In the genomic region with DNA sequence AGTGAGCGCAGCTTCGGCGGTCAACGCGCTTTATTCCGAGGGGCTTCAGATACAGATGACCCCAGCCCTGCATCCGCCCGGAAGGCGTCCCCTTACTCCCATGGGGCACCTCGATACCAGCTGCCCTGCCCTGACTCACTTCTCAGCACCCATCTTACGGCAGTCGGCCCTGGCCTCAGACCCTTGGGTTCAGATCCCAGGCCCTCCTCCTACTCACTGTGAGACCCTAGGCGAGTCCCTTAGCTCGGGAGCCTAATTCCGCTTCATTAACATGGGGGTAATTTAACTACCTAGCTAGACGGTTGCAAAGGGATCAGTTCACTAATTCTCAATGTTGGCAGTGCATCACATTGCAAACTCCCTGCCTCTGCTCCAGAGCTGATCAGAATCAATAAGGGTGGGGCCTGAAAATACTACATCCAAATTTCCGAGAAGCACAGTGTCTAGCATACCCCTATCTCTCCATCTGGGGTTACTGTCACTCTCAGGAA, we compare ENCODE assay signal across 8 cellular contexts. TPM values are rescaled to one million over a fixed set of nuclear protein-coding genes. Genes with fewer than 3 reads are reported as not detected.
DNase-seq lines count a peak whose midpoint lies in the region; ATAC-seq, FAIRE-seq and TF ChIP-seq lines count a peak whose summit lies in the region.

No MANE protein-coding gene starts in this region.

- H3K36me3 ChIP-seq in A673 (ENCODE audit: insufficient read depth, low read length, poor library complexity, severe bottlenecking) (peaks cover 7% of the 10 kb centered on the region), K562 (ENCODE audit: control insufficient read depth, insufficient read depth, low read length) (peaks cover 44% of the 10 kb centered on the region), right lobe of liver (no peaks in the 10 kb centered on the region), thyroid gland (no peaks in the 10 kb centered on the region)

- H3K4me2 ChIP-seq in K562 (ENCODE audit: insufficient read depth, low read length) = peak overlapping the region; percentile 89

- H3K9ac ChIP-seq in K562 (ENCODE audit: insufficient read depth in 1 of 2, low read depth in 2 of 2, low read length in 2 of 2) = peak overlapping the region; percentile 86 to 91

- no peak for TF ChIP-seq RAD21 in K562 (CRISPR knock-in tag; conservative IDR thresholded peaks at IDR 0.05 in 1 of 2, IDR thresholded peaks at IDR 0.05 in 1 of 2)

- no peaks in the 10 kb centered on the region for H4K20me1 ChIP-seq in K562 (replicated peaks; ENCODE audit: control insufficient read depth, insufficient read depth, low read length)

- H3K27me3 ChIP-seq in A673 (replicated peaks; ENCODE audit: insufficient read depth, low read depth, low read length, poor library complexity) = no peaks in the 10 kb centered on the region
- no peaks in the 10 kb centered on the region for H3K27me3 ChIP-seq in K562 (ENCODE audit: control insufficient read depth in 2 of 2, insufficient read depth in 2 of 2, low read length in 2 of 2)
- no peaks in the 10 kb centered on the region for H3K27me3 ChIP-seq in right lobe of liver
- no peaks in the 10 kb centered on the region for H3K27me3 ChIP-seq in thyroid gland

- CTCF ChIA-PET in A673 (lab: Charles Lee) = interaction anchor here (0.8 to 1.3 kb wide), 3 partner anchors 15 to 137 kb away, joined by 3 to 5 read pairs (median 3); no protein-coding TSS in a partner anchor
- CTCF ChIA-PET in K562 (lab: Yijun Ruan, JAX; ENCODE audit: low intra/inter-chr PET ratio) = interaction anchor here (1.6 to 1.7 kb wide), 2 partner anchors 49 to 134 kb away, joined by 6 to 10 read pairs; no protein-coding TSS in a partner anchor

- peak; percentile 28 for DNase-seq in A673 (ENCODE audit: low spot score)
- DNase-seq in K562 (ENCODE audit: extremely low read depth in 1 of 4, low spot score in 3 of 4) = no peak
- no peak for DNase-seq in right lobe of liver
- DNase-seq in thyroid gland = no peak
- DNase-seq in SKM-1 (lab: John Stamatoyannopoulos, UW; ENCODE audit: unreplicated experiment) = no peak
- DNase-seq in NCI-H2107 treated with DMSO at 0.1 percent for 48 hours (lab: John Stamatoyannopoulos, UW; ENCODE audit: unreplicated experiment) = no peak

- peaks cover 37 to 42% (median 42%) of the 10 kb centered on the region in 3 donors for H3K4me1 Mint-ChIP-seq in IgD-negative memory B cell

- peak overlapping the region; percentile 92 for H2AFZ ChIP-seq in K562 (ENCODE audit: low read depth, low read length)

- intact Hi-C loops in A673 (cut with micrococcal nuclease; ENCODE audit: unreplicated experiment) (loop anchor here (5.0 kb wide), 2 partner anchors 46 to 171 kb away; partner anchors contain the start of genes NEK8 and TLCD1), K562 (cut with micrococcal nuclease) (loop anchor here (5.0 kb wide), 1 partner anchor 251 kb away; the partner anchor contains the start of gene BLTP2), right lobe of liver (cut with DNase I) (no loop called here), thyroid gland (cut with DNase I) (no loop called here)

- in situ Hi-C loops in K562 (cut with MboI) = loop anchor here (5.0 kb wide), 1 partner anchor 131 kb away; no protein-coding TSS in a partner anchor

- peaks cover 5% of the 10 kb centered on the region for H3K36me3 Mint-ChIP-seq in IgD-negative memory B cell

- peaks cover 45% of the 10 kb centered on the region for H3K4me1 ChIP-seq in A673 (ENCODE audit: insufficient read depth, low read length, poor library complexity, severe bottlenecking)
- peaks cover 38 to 51% of the 10 kb centered on the region in 2 experiments for H3K4me1 ChIP-seq in K562 (replicated peaks in 1 of 2; ENCODE audit: control insufficient read depth in 2 of 2, insufficient read depth in 2 of 2, low read length in 2 of 2)
- H3K4me1 ChIP-seq in right lobe of liver = peaks cover 0 to 44% (median 16%) of the 10 kb centered on the region in 4 donors
- peaks cover 7 to 35% of the 10 kb centered on the region in 2 donors for H3K4me1 ChIP-seq in thyroid gland

- H3K9me1 ChIP-seq in K562 (ENCODE audit: control insufficient read depth, insufficient read depth, low read length) = no peaks in the 10 kb centered on the region

- TF ChIP-seq CTCF in A673 (conservative IDR thresholded peaks at IDR 0.05; ENCODE audit: low read depth, low read length) (no peak), K562 (IDR thresholded peaks at IDR 0.05 in 2 of 3, conservative IDR thresholded peaks at IDR 0.05 in 1 of 3; ENCODE audit: insufficient read depth in 2 of 3, low read depth in 1 of 3, low read length in 3 of 3) (no peak), right lobe of liver (IDR thresholded peaks at IDR 0.05) (peak in 1 of 4 donors; percentile 1), thyroid gland (IDR thresholded peaks at IDR 0.05) (no peak)

- FAIRE-seq in K562 (lab: Jason Lieb, UNC) = no peak

- peak; percentile 43 for TF ChIP-seq POLR2A in K562 (conservative IDR thresholded peaks at IDR 0.05)
- peak; percentile 16 for TF ChIP-seq POLR2A in right lobe of liver (IDR thresholded peaks at IDR 0.05)
- no peak for TF ChIP-seq POLR2A in thyroid gland (IDR thresholded peaks at IDR 0.05)

- TF ChIP-seq EP300 in K562 (IDR thresholded peaks at IDR 0.05; ENCODE audit: low read length) = no peak

- WGBS in K562 (ENCODE audit: insufficient coverage, low coverage, missing lambda C conversion rate) = 2% methylated on average over 17 of the region's 17 CpGs
- 10% methylated on average over 4 of the region's 17 CpGs for WGBS in right lobe of liver (ENCODE audit: insufficient coverage, low coverage, low lambda C conversion rate, missing lambda C conversion rate)
- WGBS in thyroid gland, 2 donors = 18 to 34% methylated on average over 5 to 8 of the region's 17 CpGs

- H3K4me3 Mint-ChIP-seq in IgD-negative memory B cell = peak overlapping the region; percentile 96 to 99 (median 98)

- H3K79me2 ChIP-seq in K562 (ENCODE audit: control insufficient read depth, insufficient read depth, low read length) = peaks cover 78% of the 10 kb centered on the region

- H3K9me3 Mint-ChIP-seq in IgD-negative memory B cell = no peaks in the 10 kb centered on the region

- H3K27ac ChIP-seq in A673 (ENCODE audit: low read depth, low read length, poor library complexity, severe bottlenecking) = peak overlapping the region; percentile 92
- peak overlapping the region; percentile 91 for H3K27ac ChIP-seq in K562 (ENCODE audit: extremely low read depth, low read depth, low read length)
- H3K27ac ChIP-seq in right lobe of liver = peak overlapping the region; percentile 85 to 98 (median 92)
- peak overlapping the region; percentile 72 to 97 (median 80) for H3K27ac ChIP-seq in thyroid gland

- peak overlapping the region; percentile 85 for H3K4me3 ChIP-seq in A673 (ENCODE audit: low read depth, low read length, poor library complexity, severe bottlenecking)
- H3K4me3 ChIP-seq in K562 = peak overlapping the region; percentile 95
- H3K4me3 ChIP-seq in right lobe of liver = peak overlapping the region; percentile 90 to 93 (median 93)
- peak overlapping the region; percentile 46 to 95 (median 90) for H3K4me3 ChIP-seq in thyroid gland (replicated peaks in 1 of 3)

- H3K27me3 Mint-ChIP-seq in IgD-negative memory B cell = no peaks in the 10 kb centered on the region

- H3K9me3 ChIP-seq in A673 (ENCODE audit: low read depth, low read length, poor library complexity, severe bottlenecking) (no peaks in the 10 kb centered on the region), K562 (replicated peaks; ENCODE audit: control insufficient read depth, insufficient read depth, low read depth, low read length) (no peaks in the 10 kb centered on the region), right lobe of liver (no peaks in the 10 kb centered on the region), thyroid gland (no peaks in the 10 kb centered on the region)

- peak overlapping the region; percentile 96 to 99 (median 99) for H3K27ac Mint-ChIP-seq in IgD-negative memory B cell

- BruUV-seq in A673 (replicated peaks; lab: Mats Ljungman, UMichigan) = no TSS peak
- BruUV-seq in K562 (replicated peaks; lab: Mats Ljungman, UMichigan) = no TSS peak

- POLR2A ChIA-PET in A673 (lab: Charles Lee; ENCODE audit: low non-redundant PET) (no interaction called here), K562 (lab: Yijun Ruan, JAX) (interaction anchor here (0.6 to 2.8 kb wide), 28 partner anchors 8 to 321 kb away, joined by 3 to 15 read pairs (median 4); partner anchors contain the start of genes ALDOC, BLTP2, NEK8 and RPL23A)

- ATAC-seq in K562 = peak; percentile 10
- peak in 1 of 4 donors; percentile 8 for ATAC-seq in right lobe of liver
- no peak for ATAC-seq in GM21423 (IDR thresholded peaks at IDR 0.05; ENCODE audit: unreplicated experiment)

RNA-seq across cellular contexts. Expression of gene FLOT2, which starts 0.3 kb away (rescaled TPM):
- total RNA-seq in A673 (2021) (79.1 and 112 TPM in 2 replicates), K562 (2014; rRNA removed) (41.7 and 47.7 TPM in 2 replicates), K562 (2014; rRNA removed; fragmentation: Illumina TruSeq; extraction: Trizol) (22.8 and 28.5 TPM in 2 replicates), K562 (2015; rRNA removed; fragmentation: Illumina TruSeq; extraction: Trizol) (38.1 and 40.6 TPM in 2 replicates), K562 (2021) (138 and 143 TPM in 2 replicates), right lobe of liver (100 to 1,000 TPM in 1 of 6 experiments, 10 to 100 TPM in 5; 64.9 to 131 (median 82.8) TPM), thyroid gland (10 to 100 TPM; 55.0 to 75.0 (median 62.7) TPM)
- polyA plus RNA-seq in IgD-negative memory B cell (400 TPM), K562 (2011; rRNA removed) (90.8 and 99.7 TPM in 2 replicates), K562 (2014; fragmentation: Illumina TruSeq; extraction: Trizol) (87.8 and 95.5 TPM in 2 replicates), K562 (2014; fragmentation: Nextera tagmentation; extraction: Ambion mirVana) (10 to 100 TPM; 17.5 to 30.1 TPM), K562 (2014; rRNA removed) (72.2 and 72.7 TPM in 2 replicates)
- 71.3 and 104 TPM in 2 replicates for total RNA-seq in K562 (2011; cell fraction: chromatin; rRNA removed; ENCODE audit: low replicate concordance)
- total RNA-seq in K562 (2011; cell fraction: nucleolus; rRNA removed) = 66.8 and 70.7 TPM in 2 replicates
- 69.2 and 74.4 TPM in 2 replicates for total RNA-seq in K562 (2011; cell fraction: nucleoplasm; rRNA removed)
- polyA plus RNA-seq in K562 (2011; cell fraction: cytosol; rRNA removed) = 118 and 151 TPM in 2 replicates
- polyA plus RNA-seq in K562 (2011; cell fraction: nucleus; rRNA removed) = 86.5 and 110 TPM in 2 replicates
- polyA plus RNA-seq in K562 (2012) = 106 and 168 TPM in 2 replicates
- 114 and 143 TPM in 2 replicates for polyA minus RNA-seq in K562 (2011; rRNA and poly(A)+ RNA removed)
- 86.6 and 88.6 TPM in 2 replicates for polyA minus RNA-seq in K562 (2011; cell fraction: cytosol; rRNA and poly(A)+ RNA removed)
- 16.2 and 18.3 TPM in 2 replicates for polyA minus RNA-seq in K562 (2011; cell fraction: nucleus; rRNA and poly(A)+ RNA removed)

RNA-seq across cellular contexts. Expression of gene DHRS13, which starts 5.1 kb away (rescaled TPM):
- total RNA-seq in A673 (2021) = 37.3 and 41.9 TPM in 2 replicates
- polyA plus RNA-seq in IgD-negative memory B cell = 17.1 TPM
- total RNA-seq in K562 (2011; cell fraction: chromatin; rRNA removed; ENCODE audit: low replicate concordance) = 64.4 and 82.9 TPM in 2 replicates
- total RNA-seq in K562 (2011; cell fraction: nucleolus; rRNA removed) = 76.9 and 79.7 TPM in 2 replicates
- total RNA-seq in K562 (2011; cell fraction: nucleoplasm; rRNA removed) = 79.7 and 82.1 TPM in 2 replicates
- total RNA-seq in K562 (2014; rRNA removed) = 52.3 and 56.7 TPM in 2 replicates
- 21.5 and 25.2 TPM in 2 replicates for total RNA-seq in K562 (2014; rRNA removed; fragmentation: Illumina TruSeq; extraction: Trizol)
- total RNA-seq in K562 (2015; rRNA removed; fragmentation: Illumina TruSeq; extraction: Trizol) = 31.2 and 33.5 TPM in 2 replicates
- total RNA-seq in K562 (2021) = 39.5 and 42.4 TPM in 2 replicates
- 26.9 and 36.3 TPM in 2 replicates for polyA plus RNA-seq in K562 (2011; rRNA removed)
- polyA plus RNA-seq in K562 (2011; cell fraction: cytosol; rRNA removed) = 40.5 and 70.4 TPM in 2 replicates
- polyA plus RNA-seq in K562 (2011; cell fraction: nucleus; rRNA removed) = 24.6 and 32.8 TPM in 2 replicates
- polyA plus RNA-seq in K562 (2012) = 19.4 and 24.0 TPM in 2 replicates
- 30.2 and 32.3 TPM in 2 replicates for polyA plus RNA-seq in K562 (2014; fragmentation: Illumina TruSeq; extraction: Trizol)
- polyA plus RNA-seq in K562 (2014; fragmentation: Nextera tagmentation; extraction: Ambion mirVana) = under 1 TPM in 1 of 2 experiments, not detected in 1; 0.32 TPM
- polyA plus RNA-seq in K562 (2014; rRNA removed) = 44.9 and 53.3 TPM in 2 replicates
- 25.0 and 26.0 TPM in 2 replicates for polyA minus RNA-seq in K562 (2011; rRNA and poly(A)+ RNA removed)
- polyA minus RNA-seq in K562 (2011; cell fraction: cytosol; rRNA and poly(A)+ RNA removed) = 14.7 and 20.7 TPM in 2 replicates
- 16.6 and 16.9 TPM in 2 replicates for polyA minus RNA-seq in K562 (2011; cell fraction: nucleus; rRNA and poly(A)+ RNA removed)
- 10 to 100 TPM in 3 of 6 experiments, 1 to 10 TPM in 3; 3.4 to 27.4 (median 8.8) TPM for total RNA-seq in right lobe of liver
- total RNA-seq in thyroid gland = 10 to 100 TPM; 10.6 to 16.2 (median 13.3) TPM

RNA-seq across cellular contexts. Expression of gene ERAL1, which starts 43.0 kb away (rescaled TPM):
- total RNA-seq in A673 (2021) (80.5 and 85.2 TPM in 2 replicates), K562 (2014; rRNA removed) (65.2 and 82.2 TPM in 2 replicates), K562 (2014; rRNA removed; fragmentation: Illumina TruSeq; extraction: Trizol) (35.9 and 37.5 TPM in 2 replicates), K562 (2015; rRNA removed; fragmentation: Illumina TruSeq; extraction: Trizol) (42.2 and 44.8 TPM in 2 replicates), K562 (2021) (97.5 and 98.3 TPM in 2 replicates), right lobe of liver (10 to 100 TPM; 21.6 to 47.1 (median 23.4) TPM), thyroid gland (10 to 100 TPM; 23.1 to 59.3 (median 41.2) TPM)
- polyA plus RNA-seq in IgD-negative memory B cell (45.8 TPM), K562 (2011; rRNA removed) (123 and 132 TPM in 2 replicates), K562 (2014; fragmentation: Illumina TruSeq; extraction: Trizol) (143 and 149 TPM in 2 replicates), K562 (2014; fragmentation: Nextera tagmentation; extraction: Ambion mirVana) (100 to 1,000 TPM; 306 to 351 TPM), K562 (2014; rRNA removed) (106 and 135 TPM in 2 replicates)
- 47.5 and 136 TPM in 2 replicates for total RNA-seq in K562 (2011; cell fraction: chromatin; rRNA removed; ENCODE audit: low replicate concordance)
- total RNA-seq in K562 (2011; cell fraction: nucleolus; rRNA removed) = 90.7 and 91.3 TPM in 2 replicates
- 66.9 and 68.4 TPM in 2 replicates for total RNA-seq in K562 (2011; cell fraction: nucleoplasm; rRNA removed)
- 145 and 255 TPM in 2 replicates for polyA plus RNA-seq in K562 (2011; cell fraction: cytosol; rRNA removed)
- 106 and 137 TPM in 2 replicates for polyA plus RNA-seq in K562 (2011; cell fraction: nucleus; rRNA removed)
- 90.4 and 103 TPM in 2 replicates for polyA plus RNA-seq in K562 (2012)
- 74.6 and 135 TPM in 2 replicates for polyA minus RNA-seq in K562 (2011; rRNA and poly(A)+ RNA removed)
- polyA minus RNA-seq in K562 (2011; cell fraction: cytosol; rRNA and poly(A)+ RNA removed) = 72.4 and 111 TPM in 2 replicates
- polyA minus RNA-seq in K562 (2011; cell fraction: nucleus; rRNA and poly(A)+ RNA removed) = 45.1 and 67.7 TPM in 2 replicates

RNA-seq across cellular contexts. Expression of gene PHF12, which starts 53.5 kb away (rescaled TPM):
- 63.3 and 73.4 TPM in 2 replicates for total RNA-seq in A673 (2021)
- 11.6 TPM for polyA plus RNA-seq in IgD-negative memory B cell
- total RNA-seq in K562 (2011; cell fraction: chromatin; rRNA removed; ENCODE audit: low replicate concordance) = 126 and 135 TPM in 2 replicates
- total RNA-seq in K562 (2011; cell fraction: nucleolus; rRNA removed) = 70.4 and 78.8 TPM in 2 replicates
- total RNA-seq in K562 (2011; cell fraction: nucleoplasm; rRNA removed) = 90.9 and 130 TPM in 2 replicates
- total RNA-seq in K562 (2014; rRNA removed) = 17.7 and 18.7 TPM in 2 replicates
- 8.2 and 8.3 TPM in 2 replicates for total RNA-seq in K562 (2014; rRNA removed; fragmentation: Illumina TruSeq; extraction: Trizol)
- total RNA-seq in K562 (2015; rRNA removed; fragmentation: Illumina TruSeq; extraction: Trizol) = 10.4 and 12.0 TPM in 2 replicates
- 24.0 and 31.3 TPM in 2 replicates for total RNA-seq in K562 (2021)
- polyA plus RNA-seq in K562 (2011; rRNA removed) = 13.5 and 27.0 TPM in 2 replicates
- 17.1 and 19.2 TPM in 2 replicates for polyA plus RNA-seq in K562 (2011; cell fraction: cytosol; rRNA removed)
- 115 and 157 TPM in 2 replicates for polyA plus RNA-seq in K562 (2011; cell fraction: nucleus; rRNA removed)
- polyA plus RNA-seq in K562 (2012) = 27.6 and 28.9 TPM in 2 replicates
- polyA plus RNA-seq in K562 (2014; fragmentation: Illumina TruSeq; extraction: Trizol) = 19.9 and 21.4 TPM in 2 replicates
- 1 to 10 TPM in 1 of 2 experiments, under 1 TPM in 1; 0.82 to 1.1 TPM for polyA plus RNA-seq in K562 (2014; fragmentation: Nextera tagmentation; extraction: Ambion mirVana)
- 21.5 and 21.8 TPM in 2 replicates for polyA plus RNA-seq in K562 (2014; rRNA removed)
- polyA minus RNA-seq in K562 (2011; rRNA and poly(A)+ RNA removed) = 18.1 and 18.7 TPM in 2 replicates
- 12.2 and 15.7 TPM in 2 replicates for polyA minus RNA-seq in K562 (2011; cell fraction: cytosol; rRNA and poly(A)+ RNA removed)
- 23.6 and 27.0 TPM in 2 replicates for polyA minus RNA-seq in K562 (2011; cell fraction: nucleus; rRNA and poly(A)+ RNA removed)
- 10 to 100 TPM; 13.0 to 33.1 (median 17.4) TPM for total RNA-seq in right lobe of liver
- 10 to 100 TPM; 22.0 to 62.9 (median 60.1) TPM for total RNA-seq in thyroid gland

RNA-seq across cellular contexts. Expression of gene FAM222B, which starts 55.2 kb away (rescaled TPM):
- 27.3 and 31.8 TPM in 2 replicates for total RNA-seq in A673 (2021)
- 17.1 TPM for polyA plus RNA-seq in IgD-negative memory B cell
- 115 and 118 TPM in 2 replicates for total RNA-seq in K562 (2011; cell fraction: chromatin; rRNA removed; ENCODE audit: low replicate concordance)
- total RNA-seq in K562 (2011; cell fraction: nucleolus; rRNA removed) = 34.0 and 45.9 TPM in 2 replicates
- total RNA-seq in K562 (2011; cell fraction: nucleoplasm; rRNA removed) = 86.2 and 134 TPM in 2 replicates
- 7.4 and 14.0 TPM in 2 replicates for total RNA-seq in K562 (2014; rRNA removed)
- 7.5 and 8.5 TPM in 2 replicates for total RNA-seq in K562 (2014; rRNA removed; fragmentation: Illumina TruSeq; extraction: Trizol)
- total RNA-seq in K562 (2015; rRNA removed; fragmentation: Illumina TruSeq; extraction: Trizol) = 8.5 TPM in 2 replicates
- 31.1 and 32.9 TPM in 2 replicates for total RNA-seq in K562 (2021)
- polyA plus RNA-seq in K562 (2011; rRNA removed) = 7.3 and 8.3 TPM in 2 replicates
- polyA plus RNA-seq in K562 (2011; cell fraction: cytosol; rRNA removed) = 11.9 and 18.3 TPM in 2 replicates
- 10.0 and 18.6 TPM in 2 replicates for polyA plus RNA-seq in K562 (2011; cell fraction: nucleus; rRNA removed)
- 21.1 and 26.3 TPM in 2 replicates for polyA plus RNA-seq in K562 (2012)
- polyA plus RNA-seq in K562 (2014; fragmentation: Illumina TruSeq; extraction: Trizol) = 34.5 and 34.6 TPM in 2 replicates
- polyA plus RNA-seq in K562 (2014; fragmentation: Nextera tagmentation; extraction: Ambion mirVana) = 1 to 10 TPM; 4.0 to 6.7 TPM
- polyA plus RNA-seq in K562 (2014; rRNA removed) = 10.9 TPM in 2 replicates
- 17.9 and 18.4 TPM in 2 replicates for polyA minus RNA-seq in K562 (2011; rRNA and poly(A)+ RNA removed)
- polyA minus RNA-seq in K562 (2011; cell fraction: cytosol; rRNA and poly(A)+ RNA removed) = 20.8 and 24.7 TPM in 2 replicates
- 7.1 and 7.9 TPM in 2 replicates for polyA minus RNA-seq in K562 (2011; cell fraction: nucleus; rRNA and poly(A)+ RNA removed)
- 10 to 100 TPM in 1 of 6 experiments, 1 to 10 TPM in 5; 5.8 to 12.0 (median 8.8) TPM for total RNA-seq in right lobe of liver
- 10 to 100 TPM; 14.1 to 22.6 (median 15.8) TPM for total RNA-seq in thyroid gland

Comparison
In these comparisons a context has a peak if more than half of its experiments do, and no peak if none do; other contexts are left out.
1. POLR2A ChIP-seq: peak in K562 (single experiment) and right lobe of liver (single experiment); none in thyroid gland (0 of 2).
2. intact Hi-C loops: an anchor here in A673 (5.0 kb wide) and K562 (5.0 kb wide); none called in right lobe of liver and thyroid gland.
3. Peak in every context shown above with its lines, with median percentiles within 50 percentile points of each other: H3K27ac ChIP-seq and H3K4me3 ChIP-seq.